1 cellular context compared by ENCODE assay signal in the genomic region with DNA sequence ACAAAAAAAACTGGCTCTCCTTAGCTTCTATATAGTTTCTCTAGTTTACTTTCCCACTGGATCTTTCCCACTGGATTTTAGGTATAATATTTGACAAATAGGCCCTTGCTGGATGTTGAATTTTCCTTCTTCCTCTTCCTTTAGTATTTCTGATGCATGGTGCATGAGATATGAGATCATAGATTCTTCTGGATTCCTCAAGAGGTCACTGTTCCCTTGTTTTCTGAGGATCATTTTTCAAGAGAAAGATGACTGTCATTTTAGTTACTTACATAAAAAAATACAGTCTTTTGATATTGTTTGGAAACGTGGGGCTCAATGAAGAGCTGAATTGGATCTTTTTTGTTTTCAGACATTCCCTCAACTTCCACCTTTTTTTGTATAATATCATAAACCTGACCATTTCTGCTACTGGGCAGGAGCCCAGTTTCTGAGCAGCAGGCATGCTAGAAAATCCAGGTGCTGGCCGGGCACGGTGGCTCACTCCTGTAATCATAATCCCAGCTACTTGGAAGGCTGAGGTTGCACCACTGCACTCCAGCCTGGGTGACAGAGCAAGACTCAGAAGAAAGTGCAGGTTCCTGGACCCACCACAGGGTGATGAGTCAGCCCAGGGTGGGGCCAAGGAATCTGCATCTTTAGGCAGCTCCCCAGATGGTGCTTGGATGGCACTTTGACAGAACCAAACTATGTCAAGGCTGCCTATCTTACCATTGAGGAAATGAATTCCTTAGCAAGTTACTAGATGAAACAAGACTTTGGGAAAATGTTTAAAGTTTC.
TF ChIP-seq lines count a peak whose summit lies in the region.

No MANE protein-coding gene starts in this region.

TF ChIP-seq in endothelial cell of umbilical vein, 7 proteins besides CTCF, POLR2A, EP300 and RAD21:
- TF ChIP-seq MYC (IDR thresholded peaks at IDR 0.05; ENCODE audit: low read depth, low read length) = no peak
- peak; percentile 7 for TF ChIP-seq FOS (IDR thresholded peaks at IDR 0.05; ENCODE audit: borderline replicate concordance, insufficient read depth, low read length)
- no peak for TF ChIP-seq POLR2AphosphoS5 (IDR thresholded peaks at IDR 0.05; ENCODE audit: insufficient read depth, low read depth, low read length)
- TF ChIP-seq, protein P1, sequence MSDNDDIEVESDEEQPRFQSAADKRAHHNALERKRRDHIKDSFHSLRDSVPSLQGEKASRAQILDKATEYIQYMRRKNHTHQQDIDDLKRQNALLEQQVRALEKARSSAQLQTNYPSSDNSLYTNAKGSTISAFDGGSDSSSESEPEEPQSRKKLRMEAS (IDR thresholded peaks at IDR 0.05; ENCODE audit: insufficient read depth, insufficient read length) = no peak
- TF ChIP-seq JUN (IDR thresholded peaks at IDR 0.05; ENCODE audit: borderline replicate concordance, insufficient read depth, insufficient read length, low read depth) = peak; percentile 39
